In the genomic region with DNA sequence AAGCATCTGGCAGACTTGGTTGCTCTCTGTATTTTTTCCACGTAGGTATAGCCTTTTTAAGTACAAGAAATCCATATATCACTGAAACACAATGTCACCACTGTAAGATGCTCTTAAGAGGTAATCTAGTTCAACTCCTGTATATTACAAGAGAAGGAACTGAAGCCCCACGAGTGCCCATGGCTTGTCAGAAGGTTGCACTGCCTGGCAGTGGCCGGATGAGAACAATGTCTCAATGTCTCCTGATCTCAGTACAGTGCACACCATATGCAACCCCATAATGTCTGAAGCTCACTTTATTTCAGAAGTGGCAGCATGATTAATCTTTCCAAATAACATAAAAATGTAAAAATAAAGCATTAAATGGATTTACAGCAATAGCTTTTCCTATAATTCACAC, we compare ENCODE assay signal across 24 cellular contexts.
"Had no signal": no experiment of that assay in that cellular context is flagged by ENCODE, and none has a peak within 500 bp of the region (broad histone marks: within the 10 kb centered on the region; RNA-seq: fewer than 3 reads in every experiment).

No MANE protein-coding gene starts in this region.

- H3K27me3 ChIP-seq: colonic mucosa, hepatocyte, right atrium auricular region had no signal

- H3K27ac Mint-ChIP-seq: activated CD8-positive, alpha-beta T cell treated with anti-CD3 and anti-CD28 coated beads for 36 hours; activated naive CD4-positive, alpha-beta T cell treated with anti-CD3 and anti-CD28 coated beads, Interleukin-2, amount 50 U/mL, for 24 hours; activated T-helper 2 cell treated with anti-CD3 and anti-CD28 coated beads, Interferon-gamma antibody, Interleukin-2, Interleukin-4, amounts not matched to agents 10 μg/mL and 5 μg/mL and 100 μg/mL, durations not matched to agents 14 hours and 24 hours and 36 hours; memory B cell had no signal

- H3K4me3 ChIP-seq: colonic mucosa, hepatocyte, right atrium auricular region, SK-N-MC, thoracic aorta had no signal

- H3K27ac ChIP-seq: colonic mucosa, parathyroid adenoma, right atrium auricular region, SK-N-MC, thoracic aorta, WERI-Rb-1 had no signal

- H3K27me3 Mint-ChIP-seq: activated CD8-positive, alpha-beta T cell treated with anti-CD3 and anti-CD28 coated beads for 36 hours; activated naive CD4-positive, alpha-beta T cell treated with anti-CD3 and anti-CD28 coated beads, Interleukin-2, amount 50 U/mL, for 24 hours; memory B cell; naive thymus-derived CD8-positive, alpha-beta T cell; T-helper 17 cell had no signal

- H3K4me3 Mint-ChIP-seq: activated CD8-positive, alpha-beta T cell treated with anti-CD3 and anti-CD28 coated beads for 36 hours; activated naive CD4-positive, alpha-beta T cell treated with anti-CD3 and anti-CD28 coated beads, Interleukin-2, amount 50 U/mL, for 24 hours; memory B cell; naive thymus-derived CD8-positive, alpha-beta T cell; neural crest cell; T-helper 17 cell had no signal

- H3K4me1 Mint-ChIP-seq: activated naive CD4-positive, alpha-beta T cell treated with anti-CD3 and anti-CD28 coated beads, Interleukin-2, amount 50 U/mL, for 24 hours; neural crest cell had no signal

- ATAC-seq: activated CD8-positive, alpha-beta T cell treated with anti-CD3 and anti-CD28 coated beads for 36 hours; left colon; naive thymus-derived CD8-positive, alpha-beta T cell; T-helper 17 cell had no signal

- H3K9me3 Mint-ChIP-seq: activated CD8-positive, alpha-beta T cell treated with anti-CD3 and anti-CD28 coated beads for 36 hours; activated naive CD4-positive, alpha-beta T cell treated with anti-CD3 and anti-CD28 coated beads, Interleukin-2, amount 50 U/mL, for 24 hours; activated T-helper 2 cell treated with anti-CD3 and anti-CD28 coated beads, Interferon-gamma antibody, Interleukin-2, Interleukin-4, amounts not matched to agents 10 μg/mL and 5 μg/mL and 100 μg/mL, durations not matched to agents 14 hours and 24 hours and 36 hours; memory B cell; naive thymus-derived CD8-positive, alpha-beta T cell; neural crest cell had no signal

- DNase-seq: activated CD4-positive, alpha-beta T cell treated with anti-CD3 and anti-CD28 coated beads, Interleukin-2, amount 50 U/mL, for 1 hour; activated CD4-positive, CD25-positive, alpha-beta regulatory T cell treated with anti-CD3 and anti-CD28 coated beads, Interleukin-2, amount 50 U/mL, for 72 hours; activated CD8-positive, alpha-beta T cell treated with anti-CD3 and anti-CD28 coated beads for 36 hours; activated T-cell treated with anti-CD3 and anti-CD28 coated beads for 4 hours; colonic mucosa; effector memory CD4-positive, alpha-beta T cell; left colon; naive thymus-derived CD8-positive, alpha-beta T cell; stimulated activated CD4-positive, alpha-beta T cell treated with anti-CD3 and anti-CD28 coated beads, Interleukin-15, amount 100 ng/mL, for 24 hours; stimulated activated CD4-positive, alpha-beta T cell treated with anti-CD3 and anti-CD28 coated beads, Interleukin-2, amount 100 ng/mL, for 24 hours; stimulated activated naive CD4-positive, alpha-beta T cell; T-helper 17 cell; T1000; trophoblast cell; WERI-Rb-1 had no signal
